In genomic region chr6:11368264-11368663, GRCh38 we compare ENCODE assay signal across 18 cellular contexts.
A peak's percentile ranks its signal among the peaks of the same experiment; 100 is the strongest.
DNase-seq lines count a peak whose midpoint lies in the region; ATAC-seq, FAIRE-seq and TF ChIP-seq lines count a peak whose summit lies in the region.
"Had no signal": no experiment of that assay in that cellular context is flagged by ENCODE, and none has a peak within 500 bp of the region (broad histone marks: within the 10 kb centered on the region; RNA-seq: fewer than 3 reads in every experiment).

No MANE protein-coding gene starts in this region.

- H3K4me2 ChIP-seq in GM12878 (ENCODE audit: control insufficient read depth, insufficient read depth), result no peak overlapping the region

- POLR2A ChIA-PET in GM12878 (lab: Charles Lee), result interaction anchor here (0.5 to 2.8 kb wide), 17 partner anchors 8 to 147 kb away, joined by 3 to 39 read pairs (median 5); no protein-coding TSS in a partner anchor
- POLR2A ChIA-PET in HEK293T (lab: Yijun Ruan, JAX), result no interaction called here

- no peak for TF ChIP-seq RAD21 in GM12878 (IDR thresholded peaks at IDR 0.05; ENCODE audit: insufficient read depth, low read depth, low read length)

- SMC1A ChIA-PET in GM12878 (lab: Charles Lee; ENCODE audit: uncharacterized antibody, unreplicated experiment), result interaction anchor here (0.9 to 11.6 kb wide), 20 partner anchors 10 to 169 kb away, joined by 3 to 275 read pairs (median 8); no protein-coding TSS in a partner anchor

- no peak for TF ChIP-seq POLR2A in GM12878 (IDR thresholded peaks at IDR 0.05; ENCODE audit: low read depth, low read length)
- TF ChIP-seq POLR2A in right lobe of liver (IDR thresholded peaks at IDR 0.05), result no peak

- DNase-seq in heart right ventricle (no peak), cardiac septum (ENCODE audit: low spot score) (no peak), GM12878 (ENCODE audit: low read depth, low spot score) (no peak), right lobe of liver (no peak), upper lobe of right lung (no peak), HEK293T (ENCODE audit: extremely low spot score) (no peak), islet precursor cell (no peak)
- DNase-seq: activated B cell treated with CpG ODN at 0.5 μM for 24 hours; activated effector memory CD4-positive, alpha-beta T cell treated with Interleukin-2 at 50 U/mL for 16 hours; amniotic stem cell; DMS79 treated with DMSO at 0.1 percent for 48 hours; foreskin fibroblast; MG63; NCI-H2029 treated with DMSO at 0.1 percent for 48 hours; NCI-H510A had no signal

- RAD21 ChIA-PET in GM12878 (lab: Charles Lee; ENCODE audit: unreplicated experiment), result interaction anchor here (1.1 to 10.7 kb wide), 15 partner anchors 13 to 151 kb away, joined by 3 to 221 read pairs (median 6); no protein-coding TSS in a partner anchor

- WGBS in heart right ventricle, 2 donors, result 91 to 92% methylated on average over 5 of the region's 5 CpGs
- WGBS in GM12878 (ENCODE audit: insufficient coverage, insufficient replicate concordance, low lambda C conversion rate, missing lambda C conversion rate), result 98% methylated on average over 5 of the region's 5 CpGs
- WGBS in right lobe of liver (ENCODE audit: insufficient coverage, low coverage, low lambda C conversion rate, missing lambda C conversion rate), result 95% methylated on average over 5 of the region's 5 CpGs

- no peaks in the 10 kb centered on the region for H3K9me3 ChIP-seq in heart right ventricle
- H3K9me3 ChIP-seq in GM12878 (replicated peaks; ENCODE audit: control insufficient read depth, insufficient read depth, low read length), result peaks cover 6% of the 10 kb centered on the region
- no peaks in the 10 kb centered on the region for H3K9me3 ChIP-seq in right lobe of liver
- H3K9me3 ChIP-seq in upper lobe of right lung, result no peaks in the 10 kb centered on the region
- H3K9me3 ChIP-seq: MG63 had no signal

- in situ Hi-C loops in GM12878 (cut with MboI), result no loop called here

- H3K79me2 ChIP-seq in GM12878 (ENCODE audit: control insufficient read depth, insufficient read depth, low read length), result peaks cover 75% of the 10 kb centered on the region

- no peak for TF ChIP-seq CTCF in heart right ventricle (IDR thresholded peaks at IDR 0.05)
- no peak for TF ChIP-seq CTCF in GM12878 (IDR thresholded peaks at IDR 0.05 in 2 of 3, conservative IDR thresholded peaks at IDR 0.05 in 1 of 3; ENCODE audit: control insufficient read depth in 2 of 3, extremely low read depth in 1 of 3, insufficient read depth in 1 of 3, low read depth in 3 of 3, low read length in 3 of 3)
- TF ChIP-seq CTCF in right lobe of liver (IDR thresholded peaks at IDR 0.05), result no peak
- TF ChIP-seq CTCF in upper lobe of right lung (IDR thresholded peaks at IDR 0.05), result no peak

- H3K4me1 ChIP-seq in heart right ventricle (peaks cover 2 to 84% (median 63%) of the 10 kb centered on the region in 9 donors), GM12878 (ENCODE audit: control insufficient read depth, insufficient read depth, low read length) (peaks cover 64% of the 10 kb centered on the region), right lobe of liver (peaks cover 0 to 44% (median 21%) of the 10 kb centered on the region in 4 donors), upper lobe of right lung (peaks cover 64% of the 10 kb centered on the region)

- no peaks in the 10 kb centered on the region for H3K27me3 ChIP-seq in heart right ventricle
- no peaks in the 10 kb centered on the region for H3K27me3 ChIP-seq in GM12878 (replicated peaks in 1 of 2; ENCODE audit: control insufficient read depth in 2 of 2, insufficient read depth in 2 of 2, low read length in 1 of 2)
- no peaks in the 10 kb centered on the region for H3K27me3 ChIP-seq in right lobe of liver
- no peaks in the 10 kb centered on the region for H3K27me3 ChIP-seq in upper lobe of right lung
- H3K27me3 ChIP-seq: MG63 had no signal

- intact Hi-C loops in heart right ventricle (cut with DNase I) (loop anchor here in 3 of 10 donors (5.0 to 10.0 kb wide), 5 partner anchors 59 to 153 kb away; no protein-coding TSS in a partner anchor), cardiac septum (cut with DNase I) (loop anchor here (5.0 kb wide), 2 partner anchors 64 to 136 kb away; partner anchors contain the start of gene NEDD9), GM12878 (cut with micrococcal nuclease; ENCODE audit: unreplicated experiment) (loop anchor here (1.0 to 5.0 kb wide), 2 partner anchors 91 to 196 kb away; no protein-coding TSS in a partner anchor), right lobe of liver (cut with DNase I) (no loop called here), upper lobe of right lung (cut with DNase I) (loop anchor here (10.0 kb wide), 1 partner anchor 143 kb away; no protein-coding TSS in a partner anchor)

- H3K4me3 ChIP-seq in heart right ventricle (no peak overlapping the region), GM12878 (no peak overlapping the region), right lobe of liver (no peak overlapping the region), upper lobe of right lung (no peak overlapping the region)
- H3K4me3 ChIP-seq: lung, MG63 had no signal

- CTCF ChIA-PET in GM12878 (lab: Yijun Ruan, JAX), result interaction anchor here (0.7 to 7.8 kb wide), 10 partner anchors 9 to 128 kb away, joined by 3 to 72 read pairs (median 3); no protein-coding TSS in a partner anchor
- CTCF ChIA-PET in HEK293T (lab: Yijun Ruan, JAX), result no interaction called here

- no peak overlapping the region for H2AFZ ChIP-seq in GM12878 (ENCODE audit: control insufficient read depth, low read depth, low read length)

- ATAC-seq in heart right ventricle (no peak), GM12878 (no peak), right lobe of liver (no peak), upper lobe of right lung (no peak), HG02759 (IDR thresholded peaks at IDR 0.05; ENCODE audit: unreplicated experiment) (no peak)
- ATAC-seq: HCT116 had no signal

- peak overlapping the region; percentile 55 to 92 (median 84) for H3K27ac ChIP-seq in heart right ventricle
- H3K27ac ChIP-seq in GM12878 (ENCODE audit: control insufficient read depth, insufficient read depth), result peak overlapping the region; percentile 47; the same call in 1 of the 2 replicates
- H3K27ac ChIP-seq in right lobe of liver, result peak overlapping the region; percentile 52 to 91 (median 87)
- peak overlapping the region; percentile 40 for H3K27ac ChIP-seq in upper lobe of right lung

- H3K36me3 ChIP-seq in heart right ventricle, result no peaks in the 10 kb centered on the region
- H3K36me3 ChIP-seq in GM12878 (ENCODE audit: control insufficient read depth in 2 of 2, insufficient read depth in 2 of 2, low read length in 1 of 2), result peaks cover 2 to 19% of the 10 kb centered on the region in 2 experiments; a peak in 2 of 4 replicates
- no peaks in the 10 kb centered on the region for H3K36me3 ChIP-seq in right lobe of liver
- no peaks in the 10 kb centered on the region for H3K36me3 ChIP-seq in upper lobe of right lung
- H3K36me3 ChIP-seq: MG63 had no signal

- no peak overlapping the region for H3K9ac ChIP-seq in GM12878 (ENCODE audit: control insufficient read depth, insufficient read depth, low read length)

- BruUV-seq in GM12878 (replicated peaks; lab: Mats Ljungman, UMichigan), result no TSS peak

- FAIRE-seq in GM12878 (lab: Jason Lieb, UNC), result no peak

- no peak for TF ChIP-seq EP300 in GM12878 (IDR thresholded peaks at IDR 0.05; ENCODE audit: borderline replicate concordance in 1 of 2, control insufficient read depth in 1 of 2, low read depth in 2 of 2, low read length in 2 of 2)

- H4K20me1 ChIP-seq in GM12878 (ENCODE audit: control insufficient read depth, insufficient read depth), result no peaks in the 10 kb centered on the region

TF ChIP-seq in GM12878, 131 proteins besides CTCF, POLR2A, EP300 and RAD21 (continues in another document):
- no peak for TF ChIP-seq JUND (IDR thresholded peaks at IDR 0.05; ENCODE audit: low read depth, low read length)

TF ChIP-seq in HEK293T, 16 proteins besides CTCF, POLR2A, EP300 and RAD21:
- TF ChIP-seq FOXA1 (IDR thresholded peaks at IDR 0.05) (no peak), FOXK2 (IDR thresholded peaks at IDR 0.05) (no peak), ARNT (IDR thresholded peaks at IDR 0.05) (no peak), BHLHE40 (IDR thresholded peaks at IDR 0.05; ENCODE audit: borderline replicate concordance) (no peak), TARDBP (IDR thresholded peaks at IDR 0.05) (no peak), NFRKB (IDR thresholded peaks at IDR 0.05) (no peak), SUZ12 (IDR thresholded peaks at IDR 0.05) (no peak), ZNF384 (IDR thresholded peaks at IDR 0.05) (no peak), LEF1 (IDR thresholded peaks at IDR 0.05; ENCODE audit: borderline replicate concordance) (no peak)

Comparison
In these comparisons a context has a peak if more than half of its experiments do, and no peak if none do; other contexts are left out.
1. intact Hi-C loops: an anchor here in cardiac septum (5.0 kb wide), GM12878 (1.0 to 5.0 kb wide) and upper lobe of right lung (10.0 kb wide); none called in right lobe of liver.